In the genomic region with DNA sequence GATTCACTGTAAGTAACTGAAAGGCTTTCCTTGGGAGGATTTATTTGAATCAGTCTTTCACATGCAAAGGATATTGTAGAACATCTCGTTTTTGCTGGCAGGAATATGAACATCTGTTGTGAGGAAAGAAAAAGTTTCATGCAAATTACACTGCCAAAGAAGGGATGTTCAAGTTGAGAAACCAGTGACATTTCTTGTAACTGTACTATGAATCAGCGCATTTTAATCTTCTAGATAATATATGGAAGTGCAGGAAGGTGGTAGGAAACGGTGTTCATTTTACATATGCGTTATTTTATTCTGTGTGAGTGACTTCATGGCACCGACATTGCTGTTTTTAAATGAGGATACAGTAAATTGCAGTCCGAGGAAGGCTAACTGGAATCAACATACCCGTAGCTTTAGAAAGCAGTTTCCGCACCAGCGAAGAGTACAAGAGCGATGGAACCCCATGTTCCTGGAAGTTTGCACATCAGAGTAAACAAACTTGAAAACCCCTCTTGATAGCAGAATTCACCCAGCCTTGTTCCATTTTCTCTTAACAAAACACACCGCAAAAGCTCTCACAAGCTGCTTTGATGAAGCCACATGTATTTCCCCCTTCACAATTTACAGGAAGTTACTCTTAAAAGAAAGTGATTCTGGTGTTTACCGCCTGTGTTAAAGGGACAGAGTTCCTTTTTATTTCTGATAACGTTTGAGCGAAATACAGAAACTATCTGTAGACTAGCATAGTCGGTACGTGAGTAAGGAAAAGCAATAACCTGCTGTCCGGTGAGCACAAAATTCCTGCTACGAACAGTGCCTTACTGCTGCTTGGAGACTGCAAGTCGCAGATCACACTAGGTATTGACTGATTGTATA, we compare ENCODE assay signal across 8 cellular contexts. TPM values are rescaled to one million over a fixed set of nuclear protein-coding genes. Genes with fewer than 3 reads are reported as not detected.
A peak's percentile ranks its signal among the peaks of the same experiment; 100 is the strongest.
DNase-seq lines count a peak whose midpoint lies in the region; ATAC-seq and TF ChIP-seq lines count a peak whose summit lies in the region.

No MANE protein-coding gene starts in this region.

- peak overlapping the region; percentile 69 for H3K27ac ChIP-seq in BLaER1
- H3K27ac ChIP-seq in mesenchymal stem cell (ENCODE audit: low read length, poor library complexity, severe bottlenecking): peak overlapping the region; percentile 76
- H3K27ac ChIP-seq in upper lobe of left lung: peak overlapping the region; percentile 78 to 90 (median 82)

- H2BK15ac ChIP-seq in mesenchymal stem cell (ENCODE audit: low read depth, poor library complexity, severe bottlenecking): no peak overlapping the region

- no peak overlapping the region for H3K23ac ChIP-seq in mesenchymal stem cell (ENCODE audit: low read length in 2 of 2)

- peak overlapping the region; percentile 83 for H3K4me2 ChIP-seq in BLaER1
- H3K4me2 ChIP-seq in mesenchymal stem cell (ENCODE audit: low read length, poor library complexity, severe bottlenecking): peak overlapping the region; percentile 73

- H4K8ac ChIP-seq in mesenchymal stem cell (ENCODE audit: low read length): no peak overlapping the region

- WGBS in mesenchymal stem cell: 7% methylated on average over 18 of the region's 19 CpGs
- 5 to 8% methylated on average over 19 of the region's 19 CpGs for WGBS in upper lobe of left lung, 2 donors

- H2BK12ac ChIP-seq in mesenchymal stem cell (ENCODE audit: low read length in 2 of 2): peak overlapping the region in 1 of 2 experiments; percentile 61

- H3K9me3 ChIP-seq in BLaER1 (no peaks in the 10 kb centered on the region), mesenchymal stem cell (ENCODE audit: control insufficient read depth, low read length) (no peaks in the 10 kb centered on the region), upper lobe of left lung (no peaks in the 10 kb centered on the region)

- TF ChIP-seq CTCF in choroid plexus epithelial cell (conservative IDR thresholded peaks at IDR 0.05; ENCODE audit: low read depth, low read length): no peak
- TF ChIP-seq CTCF in upper lobe of left lung (IDR thresholded peaks at IDR 0.05): no peak

- H2AK5ac ChIP-seq in mesenchymal stem cell (ENCODE audit: low read length, severe bottlenecking): no peak overlapping the region

- peak overlapping the region; percentile 67 to 88 for H3K18ac ChIP-seq in mesenchymal stem cell (ENCODE audit: low read depth in 1 of 2, low read length in 2 of 2)

- H3K9ac ChIP-seq in BLaER1 (peak overlapping the region; percentile 65), mesenchymal stem cell (ENCODE audit: low read length) (peak overlapping the region; percentile 94)

- H4K20me1 ChIP-seq in BLaER1: no peaks in the 10 kb centered on the region

- H3K4me1 ChIP-seq in BLaER1 (peaks cover 39% of the 10 kb centered on the region), mesenchymal stem cell (ENCODE audit: control insufficient read depth, insufficient read depth, low read depth, low read length) (peaks cover 10% of the 10 kb centered on the region), upper lobe of left lung (peaks cover 9 to 33% (median 19%) of the 10 kb centered on the region in 4 donors)

- peak overlapping the region; percentile 65 for H3K4me3 ChIP-seq in BLaER1
- H3K4me3 ChIP-seq in choroid plexus epithelial cell (ENCODE audit: low read depth, low read length): peak overlapping the region; percentile 59
- peak overlapping the region in 1 of 2 experiments; percentile 83 for H3K4me3 ChIP-seq in mesenchymal stem cell (ENCODE audit: insufficient read depth in 1 of 2, low read depth in 1 of 2, low read length in 2 of 2)
- H3K4me3 ChIP-seq in upper lobe of left lung: peak overlapping the region; percentile 8 to 48 (median 40)

- no peak overlapping the region for H3K14ac ChIP-seq in mesenchymal stem cell (ENCODE audit: low read length in 2 of 2)

- DNase-seq in T-helper 2 cell (peak in 4 of 5 experiments; percentile 27 to 95 (median 56)), choroid plexus epithelial cell (ENCODE audit: low read depth) (peak; percentile 76), mesenchymal stem cell (peak; percentile 76), upper lobe of left lung (no peak), T1000 (lab: John Stamatoyannopoulos, UW) (no peak)

- no peak overlapping the region for H4K91ac ChIP-seq in mesenchymal stem cell (ENCODE audit: low read length)

- no peaks in the 10 kb centered on the region for H3K79me1 ChIP-seq in mesenchymal stem cell (replicated peaks; ENCODE audit: low read length, poor library complexity, severe bottlenecking)

- H2BK5ac ChIP-seq in mesenchymal stem cell (ENCODE audit: low read depth, low read length, poor library complexity, severe bottlenecking): peak overlapping the region; percentile 36

- H3K27me3 ChIP-seq in BLaER1 (no peaks in the 10 kb centered on the region), mesenchymal stem cell (ENCODE audit: control insufficient read depth in 1 of 2, insufficient read depth in 1 of 2, low read length in 2 of 2) (no peaks in the 10 kb centered on the region), upper lobe of left lung (no peaks in the 10 kb centered on the region)

- peak in 1 of 4 donors; percentile 33 for TF ChIP-seq POLR2A in upper lobe of left lung (IDR thresholded peaks at IDR 0.05)

- ATAC-seq in GM19351 (IDR thresholded peaks at IDR 0.05; ENCODE audit: unreplicated experiment) (peak; percentile 45), HG03432 (IDR thresholded peaks at IDR 0.05; ENCODE audit: unreplicated experiment) (peak; percentile 57), upper lobe of left lung (ENCODE audit: low FRiP score in 2 of 2) (peak; percentile 71 to 80)

- H3K4ac ChIP-seq in mesenchymal stem cell (ENCODE audit: low read depth in 1 of 2, low read length in 2 of 2): peak overlapping the region; percentile 21 to 95

- H3K36me3 ChIP-seq in BLaER1: no peaks in the 10 kb centered on the region
- peaks cover 0 to 37% of the 10 kb centered on the region in 2 experiments for H3K36me3 ChIP-seq in mesenchymal stem cell (ENCODE audit: control insufficient read depth in 1 of 2, insufficient read depth in 2 of 2, low read depth in 1 of 2, low read length in 2 of 2)
- no peaks in the 10 kb centered on the region for H3K36me3 ChIP-seq in upper lobe of left lung

- TF ChIP-seq EP300 in upper lobe of left lung (IDR thresholded peaks at IDR 0.05): peak; percentile 15 to 80 (median 65)

- H2AFZ ChIP-seq in mesenchymal stem cell (ENCODE audit: low read depth, low read length): no peak overlapping the region

- H2BK120ac ChIP-seq in mesenchymal stem cell (ENCODE audit: low read depth, low read length): no peak overlapping the region

RNA-seq across cellular contexts. Expression of a gene that starts 11.5 kb away (rescaled TPM):
- polyA plus RNA-seq in mesenchymal stem cell (2013, experiment 1 of 2): 7.5 TPM
- polyA plus RNA-seq in mesenchymal stem cell (2013, experiment 2 of 2): 7.3 TPM
- total RNA-seq in upper lobe of left lung: 10 to 100 TPM in 5 of 6 donors, 1 to 10 TPM in 1; 6.2 to 32.2 (median 12.9) TPM

Comparison
In these comparisons a context has a peak if more than half of its experiments do, and no peak if none do; other contexts are left out.
1. DNase-seq: peak in T-helper 2 cell (4 of 5), choroid plexus epithelial cell (single experiment) and mesenchymal stem cell (single experiment); none in upper lobe of left lung (0 of 2) and T1000 (single experiment).
2. Peak in every context shown above with its lines, with median percentiles within 50 percentile points of each other: H3K27ac ChIP-seq and ATAC-seq.